9 cellular contexts compared by ENCODE assay signal in the genomic region with DNA sequence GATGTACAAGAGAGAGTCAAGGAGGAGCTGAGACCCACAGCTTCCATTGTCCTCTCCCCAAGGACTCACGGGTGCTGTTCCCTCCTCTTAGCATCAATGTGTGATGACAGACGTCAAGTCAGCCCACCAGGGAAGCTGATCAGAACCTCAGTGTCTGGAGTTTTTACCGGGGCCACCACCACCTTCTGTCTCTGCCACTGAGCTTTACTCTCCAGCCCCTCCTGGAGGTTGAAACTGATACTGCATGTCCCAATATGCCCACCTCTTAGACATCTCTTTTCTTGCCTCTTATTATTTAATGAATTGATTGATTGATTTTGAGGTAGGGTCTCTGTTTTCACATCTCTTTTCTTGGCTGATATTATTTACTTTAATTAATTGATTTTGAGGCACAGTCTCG. TPM values are rescaled to one million over a fixed set of nuclear protein-coding genes. Genes with fewer than 3 reads are reported as not detected.
DNase-seq lines count a peak whose midpoint lies in the region; ATAC-seq, FAIRE-seq and TF ChIP-seq lines count a peak whose summit lies in the region.
"Had no signal": no experiment of that assay in that cellular context is flagged by ENCODE, and none has a peak within 500 bp of the region (broad histone marks: within the 10 kb centered on the region; RNA-seq: fewer than 3 reads in every experiment).

No MANE protein-coding gene starts in this region.

- WGBS in esophagus muscularis mucosa: 32% methylated on average over 4 of the region's 4 CpGs
- 17 to 26% methylated on average over 4 of the region's 4 CpGs for WGBS in pancreas, 2 donors

- no peak for TF ChIP-seq EP300 in esophagus muscularis mucosa (IDR thresholded peaks at IDR 0.05)

- H3K36me3 Mint-ChIP-seq in activated CD8-positive, alpha-beta memory T cell treated with anti-CD3 and anti-CD28 coated beads, Interleukin-2, amount 10 ng/mL, durations not matched to agents 7 days and 5 days: no peaks in the 10 kb centered on the region

- H3K4me3 Mint-ChIP-seq in activated CD8-positive, alpha-beta memory T cell treated with anti-CD3 and anti-CD28 coated beads, Interleukin-2, amount 10 ng/mL, durations not matched to agents 7 days and 5 days: no peak overlapping the region

- TF ChIP-seq POLR2A in esophagus muscularis mucosa (IDR thresholded peaks at IDR 0.05; ENCODE audit: low read depth): no peak

- H3K27me3 ChIP-seq in esophagus muscularis mucosa (no peaks in the 10 kb centered on the region), pancreas (peaks cover 0 to 5% (median 0%) of the 10 kb centered on the region in 4 donors)

- H3K4me1 ChIP-seq in esophagus muscularis mucosa (no peaks in the 10 kb centered on the region), pancreas (no peaks in the 10 kb centered on the region)

- no peaks in the 10 kb centered on the region for H3K9me3 Mint-ChIP-seq in activated CD8-positive, alpha-beta memory T cell treated with anti-CD3 and anti-CD28 coated beads, Interleukin-2, amount 10 ng/mL, durations not matched to agents 7 days and 5 days (ENCODE audit: low read depth)

- intact Hi-C loops in esophagus muscularis mucosa (cut with DNase I) (no loop called here), pancreas (cut with DNase I) (no loop called here)

- H3K27ac ChIP-seq in esophagus muscularis mucosa (replicated peaks in 1 of 4) (no peak overlapping the region), pancreas (no peak overlapping the region)

- peak; percentile 43 for ATAC-seq in HG02938 (IDR thresholded peaks at IDR 0.05; ENCODE audit: unreplicated experiment)
- ATAC-seq in activated CD8-positive, alpha-beta memory T cell treated with anti-CD3 and anti-CD28 coated beads, Interleukin-2, amount 10 ng/mL, durations not matched to agents 7 days and 5 days: peak; percentile 67
- peak in 3 of 4 donors; percentile 82 to 90 (median 85) for ATAC-seq in pancreas
- ATAC-seq in GM21737 (IDR thresholded peaks at IDR 0.05; ENCODE audit: unreplicated experiment): no peak

- FAIRE-seq in pancreas (lab: Jason Lieb, UNC): peak; percentile 90
- FAIRE-seq: TTC549 had no signal

- H3K9me3 ChIP-seq in esophagus muscularis mucosa (no peaks in the 10 kb centered on the region), pancreas (no peaks in the 10 kb centered on the region)

- H3K36me3 ChIP-seq in esophagus muscularis mucosa (no peaks in the 10 kb centered on the region), pancreas (no peaks in the 10 kb centered on the region)

- H3K27ac Mint-ChIP-seq in activated CD8-positive, alpha-beta memory T cell treated with anti-CD3 and anti-CD28 coated beads, Interleukin-2, amount 10 ng/mL, durations not matched to agents 7 days and 5 days: no peak overlapping the region

- no peaks in the 10 kb centered on the region for H3K27me3 Mint-ChIP-seq in activated CD8-positive, alpha-beta memory T cell treated with anti-CD3 and anti-CD28 coated beads, Interleukin-2, amount 10 ng/mL, durations not matched to agents 7 days and 5 days

- DNase-seq in DMS53 treated with DMSO at 0.1 percent for 48 hours (lab: John Stamatoyannopoulos, UW; ENCODE audit: unreplicated experiment): peak; percentile 7
- peak; percentile 96 for DNase-seq in NOMO-1 treated with dmso at 0.1 percent for 144 hours (lab: John Stamatoyannopoulos, UW; ENCODE audit: unreplicated experiment)
- peak; percentile 89 for DNase-seq in activated CD8-positive, alpha-beta memory T cell treated with anti-CD3 and anti-CD28 coated beads, Interleukin-2, amount 10 ng/mL, durations not matched to agents 7 days and 5 days
- DNase-seq in esophagus muscularis mucosa (ENCODE audit: extremely low spot score): peak; percentile 70
- peak in 2 of 6 donors; percentile 45 to 46 for DNase-seq in pancreas
- DNase-seq in C1 segment of cervical spinal cord (lab: John Stamatoyannopoulos, UW): no peak

- H3K4me1 Mint-ChIP-seq in activated CD8-positive, alpha-beta memory T cell treated with anti-CD3 and anti-CD28 coated beads, Interleukin-2, amount 10 ng/mL, durations not matched to agents 7 days and 5 days: peaks cover 25% of the 10 kb centered on the region

- TF ChIP-seq CTCF in esophagus muscularis mucosa (IDR thresholded peaks at IDR 0.05): peak; percentile 63 to 87 (median 68)
- peak; percentile 63 to 70 (median 66) for TF ChIP-seq CTCF in pancreas (IDR thresholded peaks at IDR 0.05)

- CTCF ChIA-PET in activated CD8-positive, alpha-beta memory T cell treated with anti-CD3 and anti-CD28 coated beads, Interleukin-2, amount 10 ng/mL, durations not matched to agents 7 days and 5 days (lab: Charles Lee): no interaction called here

- no peak overlapping the region for H3K4me3 ChIP-seq in esophagus muscularis mucosa
- no peak overlapping the region for H3K4me3 ChIP-seq in pancreas

RNA-seq across cellular contexts. Expression of a gene that starts 10.3 kb away (rescaled TPM):
- total RNA-seq in activated CD8-positive, alpha-beta memory T cell treated with anti-CD3 and anti-CD28 coated beads, Interleukin-2, amount 10 ng/mL, durations not matched to agents 7 days and 5 days: 10 to 100 TPM; 83.9 to 88.8 TPM
- total RNA-seq in esophagus muscularis mucosa (10 to 100 TPM; 23.4 to 36.8 (median 31.0) TPM), pancreas (10 to 100 TPM; 20.5 to 36.9 (median 25.3) TPM)
- 100 to 1,000 TPM in 1 of 2 donors, 10 to 100 TPM in 1; 85.3 to 106 TPM for polyA plus RNA-seq in pancreas

RNA-seq across cellular contexts. Expression of a gene that starts 33.7 kb away (rescaled TPM):
- 1 to 10 TPM; 1.2 to 5.0 TPM for total RNA-seq in activated CD8-positive, alpha-beta memory T cell treated with anti-CD3 and anti-CD28 coated beads, Interleukin-2, amount 10 ng/mL, durations not matched to agents 7 days and 5 days
- under 1 TPM in 1 of 4 donors, not detected in 3; 0.32 TPM for total RNA-seq in esophagus muscularis mucosa
- under 1 TPM in 1 of 6 donors, not detected in 5; 0.22 TPM for total RNA-seq in pancreas
- polyA plus RNA-seq in pancreas: 1 to 10 TPM in 1 of 2 donors, under 1 TPM in 1; 0.38 to 1.2 TPM

RNA-seq across cellular contexts. Expression of a gene that starts 44.1 kb away (rescaled TPM):
- 100 to 1,000 TPM in 1 of 2 experiments, 10 to 100 TPM in 1; 82.4 to 109 TPM for total RNA-seq in activated CD8-positive, alpha-beta memory T cell treated with anti-CD3 and anti-CD28 coated beads, Interleukin-2, amount 10 ng/mL, durations not matched to agents 7 days and 5 days
- total RNA-seq in esophagus muscularis mucosa (1 to 10 TPM in 3 of 4 donors, under 1 TPM in 1; 0.63 to 3.1 (median 1.9) TPM), pancreas (1 to 10 TPM in 2 of 6 donors, under 1 TPM in 4; 0.42 to 1.4 (median 0.58) TPM)
- under 1 TPM; 0.35 to 0.38 TPM for polyA plus RNA-seq in pancreas

Comparison
In these comparisons a context has a peak if more than half of its experiments do, and no peak if none do; other contexts are left out.
1. DNase-seq: peak in DMS53 treated with DMSO at 0.1 percent for 48 hours (single experiment), NOMO-1 treated with dmso at 0.1 percent for 144 hours (single experiment), activated CD8-positive, alpha-beta memory T cell treated with anti-CD3 and anti-CD28 coated beads, Interleukin-2, amount 10 ng/mL, durations not matched to agents 7 days and 5 days (single experiment) and esophagus muscularis mucosa (single experiment); none in C1 segment of cervical spinal cord (0 of 14).
2. RNA of a gene that starts 44.1 kb away (total RNA-seq): 82.4 to 109 TPM in activated CD8-positive, alpha-beta memory T cell treated with anti-CD3 and anti-CD28 coated beads, Interleukin-2, amount 10 ng/mL, durations not matched to agents 7 days and 5 days; 0.63 to 3.1 TPM in esophagus muscularis mucosa and 0.42 to 1.4 TPM in pancreas; every median in the first group is over 10 times any median in the second.